Comparison of ENCODE assay signal across 8 cellular contexts in genomic region chr1:19762175-19762779, GRCh38.
DNase-seq lines count a peak whose midpoint lies in the region; ATAC-seq and TF ChIP-seq lines count a peak whose summit lies in the region.

No MANE protein-coding gene starts in this region.

- H3K27ac ChIP-seq in C4-2B (no peak overlapping the region), HEK293 (ENCODE audit: extremely low read depth, low read depth, low read length) (no peak overlapping the region), coronary artery (no peak overlapping the region)

- H3K4me3 ChIP-seq in HEK293 (ENCODE audit: low read depth, low read length) (no peak overlapping the region), coronary artery (no peak overlapping the region)

- DNase-seq in SW480 (ENCODE audit: low spot score) (peak; percentile 28), coronary artery (ENCODE audit: low spot score) (no peak), NCI-H2029 (lab: John Stamatoyannopoulos, UW) (no peak)

- H3K9me3 Mint-ChIP-seq in nephron: peaks cover 6% of the 10 kb centered on the region

- no peak overlapping the region for H3K4me3 Mint-ChIP-seq in nephron

- TF ChIP-seq CTCF in C4-2B (conservative IDR thresholded peaks at IDR 0.05) (peak; percentile 75), HEK293 (tag by site-specific recombination; IDR thresholded peaks at IDR 0.05) (peak; percentile 73), coronary artery (IDR thresholded peaks at IDR 0.05) (peak; percentile 36), nephron (IDR thresholded peaks at IDR 0.05; ENCODE audit: unreplicated experiment in 3 of 3) (peak; percentile 42 to 63 (median 50))

- peaks cover 25% of the 10 kb centered on the region for H3K27me3 Mint-ChIP-seq in nephron (ENCODE audit: low read depth)

- H3K4me1 ChIP-seq in HEK293 (ENCODE audit: control insufficient read depth, insufficient read depth, low read length): no peaks in the 10 kb centered on the region

- H3K9me3 ChIP-seq in HEK293 (ENCODE audit: control insufficient read depth, insufficient read depth, low read depth, low read length): no peaks in the 10 kb centered on the region

- CTCF ChIA-PET in HEK293 (lab: Yijun Ruan, JAX): interaction anchor here (0.6 to 4.2 kb wide), 31 partner anchors 8 to 1570 kb away, joined by 3 to 27 read pairs (median 4); partner anchors contain the start of gene RNF186

- H3K4me1 Mint-ChIP-seq in nephron: peaks cover 21% of the 10 kb centered on the region

- H3K36me3 ChIP-seq in HEK293 (ENCODE audit: control insufficient read depth in 2 of 2, insufficient read depth in 1 of 2, low read length in 2 of 2): no peaks in the 10 kb centered on the region

- ATAC-seq in HG03135 (IDR thresholded peaks at IDR 0.05; ENCODE audit: unreplicated experiment) (no peak), HG03139 (IDR thresholded peaks at IDR 0.05; ENCODE audit: unreplicated experiment) (no peak)

- POLR2A ChIA-PET in HEK293 (lab: Yijun Ruan, JAX): no interaction called here

- no peaks in the 10 kb centered on the region for H3K36me3 Mint-ChIP-seq in nephron (ENCODE audit: low read depth)

- no peak overlapping the region for H3K27ac Mint-ChIP-seq in nephron

TF ChIP-seq in HEK293, 187 proteins besides CTCF, POLR2A, EP300 and RAD21:
- no peak for TF ChIP-seq ZNF140 (tag by site-specific recombination; IDR thresholded peaks at IDR 0.05)
- TF ChIP-seq ZNF776 (tag by site-specific recombination; IDR thresholded peaks at IDR 0.05; ENCODE audit: borderline replicate concordance): no peak
- TF ChIP-seq, protein P1, sequence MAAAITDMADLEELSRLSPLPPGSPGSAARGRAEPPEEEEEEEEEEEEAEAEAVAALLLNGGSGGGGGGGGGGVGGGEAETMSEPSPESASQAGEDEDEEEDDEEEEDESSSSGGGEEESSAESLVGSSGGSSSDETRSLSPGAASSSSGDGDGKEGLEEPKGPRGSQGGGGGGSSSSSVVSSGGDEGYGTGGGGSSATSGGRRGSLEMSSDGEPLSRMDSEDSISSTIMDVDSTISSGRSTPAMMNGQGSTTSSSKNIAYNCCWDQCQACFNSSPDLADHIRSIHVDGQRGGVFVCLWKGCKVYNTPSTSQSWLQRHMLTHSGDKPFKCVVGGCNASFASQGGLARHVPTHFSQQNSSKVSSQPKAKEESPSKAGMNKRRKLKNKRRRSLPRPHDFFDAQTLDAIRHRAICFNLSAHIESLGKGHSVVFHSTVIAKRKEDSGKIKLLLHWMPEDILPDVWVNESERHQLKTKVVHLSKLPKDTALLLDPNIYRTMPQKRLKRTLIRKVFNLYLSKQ (tag by site-specific recombination; IDR thresholded peaks at IDR 0.05; ENCODE audit: borderline replicate concordance): no peak
- no peak for TF ChIP-seq ZNF670 (tag by site-specific recombination; IDR thresholded peaks at IDR 0.05; ENCODE audit: low read depth)
- no peak for TF ChIP-seq SP7 (tag by site-specific recombination; IDR thresholded peaks at IDR 0.05)
- TF ChIP-seq ZNF433 (tag by site-specific recombination; IDR thresholded peaks at IDR 0.05; ENCODE audit: low read depth): no peak
- peak; percentile 52 for TF ChIP-seq ZNF654 (tag by site-specific recombination; IDR thresholded peaks at IDR 0.05; ENCODE audit: low read depth)
- no peak for TF ChIP-seq ZNF423 (tag by site-specific recombination; IDR thresholded peaks at IDR 0.05)
- TF ChIP-seq TRIM28 (IDR thresholded peaks at IDR 0.05; ENCODE audit: borderline replicate concordance, low read length): 0 out of 2 replicates have a peak, but pooled peaks have one; percentile 28
- TF ChIP-seq, protein P2, sequence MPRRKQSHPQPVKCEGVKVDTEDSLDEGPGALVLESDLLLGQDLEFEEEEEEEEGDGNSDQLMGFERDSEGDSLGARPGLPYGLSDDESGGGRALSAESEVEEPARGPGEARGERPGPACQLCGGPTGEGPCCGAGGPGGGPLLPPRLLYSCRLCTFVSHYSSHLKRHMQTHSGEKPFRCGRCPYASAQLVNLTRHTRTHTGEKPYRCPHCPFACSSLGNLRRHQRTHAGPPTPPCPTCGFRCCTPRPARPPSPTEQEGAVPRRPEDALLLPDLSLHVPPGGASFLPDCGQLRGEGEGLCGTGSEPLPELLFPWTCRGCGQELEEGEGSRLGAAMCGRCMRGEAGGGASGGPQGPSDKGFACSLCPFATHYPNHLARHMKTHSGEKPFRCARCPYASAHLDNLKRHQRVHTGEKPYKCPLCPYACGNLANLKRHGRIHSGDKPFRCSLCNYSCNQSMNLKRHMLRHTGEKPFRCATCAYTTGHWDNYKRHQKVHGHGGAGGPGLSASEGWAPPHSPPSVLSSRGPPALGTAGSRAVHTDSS (tag by site-specific recombination; IDR thresholded peaks at IDR 0.05): no peak
- TF ChIP-seq ZNF623 (tag by site-specific recombination; IDR thresholded peaks at IDR 0.05): no peak
- no peak for TF ChIP-seq BCL11B (tag by site-specific recombination; IDR thresholded peaks at IDR 0.05; ENCODE audit: low read depth)
- no peak for TF ChIP-seq FEZF1 (tag by site-specific recombination; IDR thresholded peaks at IDR 0.05)
- TF ChIP-seq ZSCAN30 (tag by site-specific recombination; IDR thresholded peaks at IDR 0.05): no peak
- TF ChIP-seq, protein P3, sequence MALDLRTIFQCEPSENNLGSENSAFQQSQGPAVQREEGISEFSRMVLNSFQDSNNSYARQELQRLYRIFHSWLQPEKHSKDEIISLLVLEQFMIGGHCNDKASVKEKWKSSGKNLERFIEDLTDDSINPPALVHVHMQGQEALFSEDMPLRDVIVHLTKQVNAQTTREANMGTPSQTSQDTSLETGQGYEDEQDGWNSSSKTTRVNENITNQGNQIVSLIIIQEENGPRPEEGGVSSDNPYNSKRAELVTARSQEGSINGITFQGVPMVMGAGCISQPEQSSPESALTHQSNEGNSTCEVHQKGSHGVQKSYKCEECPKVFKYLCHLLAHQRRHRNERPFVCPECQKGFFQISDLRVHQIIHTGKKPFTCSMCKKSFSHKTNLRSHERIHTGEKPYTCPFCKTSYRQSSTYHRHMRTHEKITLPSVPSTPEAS (tag by site-specific recombination; IDR thresholded peaks at IDR 0.05): no peak
